In genomic region chr17:58691701-58692238, GRCh38 we compare ENCODE assay signal across 8 cellular contexts. TPM values are rescaled to one million over a fixed set of nuclear protein-coding genes. Genes with fewer than 3 reads are reported as not detected.
DNase-seq lines count a peak whose midpoint lies in the region; ATAC-seq and TF ChIP-seq lines count a peak whose summit lies in the region.

TSS of gene TEX14 (minus strand) at chr17:58692045. CDS start at chr17:58652001, 40,044 bp downstream.

- H3K79me2 ChIP-seq in H9 (ENCODE audit: insufficient read depth, low read length) = no peaks in the 10 kb centered on the region

- H3K4me2 ChIP-seq in H9 (ENCODE audit: insufficient read depth, insufficient read length, low read length) = peak within 1 kb of the TSS; percentile 17

- no peak within 1 kb of the TSS for H3K23ac ChIP-seq in H9 (ENCODE audit: insufficient read length, low read depth, low read length)

- no peak within 1 kb of the TSS for H4K91ac ChIP-seq in H9 (ENCODE audit: insufficient read length, low read depth, low read length)

- H2AFZ ChIP-seq in H9 (ENCODE audit: low read length) = no peak within 1 kb of the TSS

- H3K27me3 ChIP-seq in H9 (ENCODE audit: insufficient read depth, low read length) (no peaks in the 10 kb centered on the region), WERI-Rb-1 (ENCODE audit: insufficient read depth, low read depth, severe bottlenecking) (no peaks in the 10 kb centered on the region), left ventricle myocardium inferior (ENCODE audit: low read depth) (no peaks in the 10 kb centered on the region)

- no peaks in the 10 kb centered on the region for H3K23me2 ChIP-seq in H9 (ENCODE audit: insufficient read length, low read depth, low read length, poor library complexity, severe bottlenecking)

- H3K4ac ChIP-seq in H9 (ENCODE audit: low read depth, low read length) = no peak within 1 kb of the TSS

- H3K4me1 ChIP-seq in H9 (ENCODE audit: insufficient read depth, low read length) (no peaks in the 10 kb centered on the region), left ventricle myocardium inferior (peaks cover 23% of the 10 kb centered on the region)

- ATAC-seq in HG02852 (IDR thresholded peaks at IDR 0.05; ENCODE audit: unreplicated experiment) = no peak
- ATAC-seq in GM18909 (IDR thresholded peaks at IDR 0.05; ENCODE audit: poor library complexity, unreplicated experiment) = no peak

- H2BK20ac ChIP-seq in H9 (ENCODE audit: low read depth, low read length, poor library complexity, severe bottlenecking) = no peak within 1 kb of the TSS

- H2BK12ac ChIP-seq in H9 (ENCODE audit: insufficient read length, low read depth, low read length) = no peak within 1 kb of the TSS

- H3K14ac ChIP-seq in H9 (ENCODE audit: insufficient read depth, low read length) = peak within 1 kb of the TSS; percentile 80; the same call in 1 of the 2 replicates

- no peaks in the 10 kb centered on the region for H3K9me3 Mint-ChIP-seq in H9

- H3K36me3 ChIP-seq in WERI-Rb-1 (peaks cover 24% of the 10 kb centered on the region), left ventricle myocardium inferior (peaks cover 18% of the 10 kb centered on the region)

- H3K4me3 Mint-ChIP-seq in H9 = peak within 1 kb of the TSS; percentile 67 to 73

- peak within 1 kb of the TSS; percentile 32 for H3K9ac ChIP-seq in H9 (ENCODE audit: extremely low read depth, insufficient read length, low read length)

- H4K20me1 ChIP-seq in H9 (ENCODE audit: control insufficient read depth, insufficient read depth, insufficient read length) = no peaks in the 10 kb centered on the region

- DNase-seq in H9 (peak; percentile 34), WERI-Rb-1 (no peak), left ventricle myocardium inferior (peak; percentile 19), AG08396 (ENCODE audit: low spot score) (no peak)
- no peak for DNase-seq in stimulated activated CD8-positive, alpha-beta memory T cell treated with anti-CD3 and anti-CD28 coated beads, Interleukin-4, amount 100 ng/mL, for 48 hours

- H3K18ac ChIP-seq in H9 (ENCODE audit: insufficient read length, low read depth, low read length) = peak within 1 kb of the TSS; percentile 59

- H2BK5ac ChIP-seq in H9 (ENCODE audit: insufficient read length, low read length) = no peak within 1 kb of the TSS

- H2BK120ac ChIP-seq in H9 (ENCODE audit: low read depth, low read length, poor library complexity, severe bottlenecking) = no peak within 1 kb of the TSS

- no peaks in the 10 kb centered on the region for H3K79me1 ChIP-seq in H9 (ENCODE audit: insufficient read depth, low read depth, low read length, poor library complexity, severe bottlenecking)

- H3K9me3 ChIP-seq in H9 (ENCODE audit: control insufficient read depth, low read depth, low read length) (no peaks in the 10 kb centered on the region), WERI-Rb-1 (ENCODE audit: severe bottlenecking) (peaks cover 3% of the 10 kb centered on the region), left ventricle myocardium inferior (replicated peaks) (no peaks in the 10 kb centered on the region)

- no peak within 1 kb of the TSS for H2BK15ac ChIP-seq in H9 (ENCODE audit: low read depth, low read length)

- no peak for TF ChIP-seq CTCF in H9 (conservative IDR thresholded peaks at IDR 0.05)
- TF ChIP-seq CTCF in WERI-Rb-1 (IDR thresholded peaks at IDR 0.05; ENCODE audit: low read depth, low read length) = no peak
- TF ChIP-seq CTCF in left ventricle myocardium inferior (IDR thresholded peaks at IDR 0.05; ENCODE audit: borderline replicate concordance) = no peak

- H3K4me1 Mint-ChIP-seq in H9 = peaks cover 12 to 16% of the 10 kb centered on the region in 2 experiments

- no peak within 1 kb of the TSS for H2AK5ac ChIP-seq in H9 (ENCODE audit: insufficient read length, low read length)

- H3K4me3 ChIP-seq in WERI-Rb-1 (ENCODE audit: low read depth, low read length) = peak within 1 kb of the TSS; percentile 77
- peak within 1 kb of the TSS; percentile 82 for H3K4me3 ChIP-seq in left ventricle myocardium inferior
- H3K4me3 ChIP-seq in skin epidermis = peak within 1 kb of the TSS; percentile 47 to 83 (median 67)

- no peak within 1 kb of the TSS for H3K56ac ChIP-seq in H9 (ENCODE audit: insufficient read length, low read depth, low read length)

- H3K27ac ChIP-seq in H9 (ENCODE audit: insufficient read length, low read depth, low read length) (no peak within 1 kb of the TSS), WERI-Rb-1 (peak within 1 kb of the TSS; percentile 90), left ventricle myocardium inferior (replicated peaks) (peak within 1 kb of the TSS; percentile 86), skin epidermis (peak within 1 kb of the TSS in 20 of 21 experiments; percentile 14 to 89 (median 78))

- 0 out of 2 replicates have a peak, but pooled peaks cover 5% of the 10 kb centered on the region for H3K27me3 Mint-ChIP-seq in H9 (ENCODE audit: low read depth)

- H3K27ac Mint-ChIP-seq in H9 = peak within 1 kb of the TSS; percentile 40 to 88 (median 64); a peak in 5 of 7 replicates

- no peak within 1 kb of the TSS for H4K8ac ChIP-seq in H9 (replicated peaks; ENCODE audit: insufficient read length, low read depth, low read length)

- no peak within 1 kb of the TSS for H3T11ph ChIP-seq in H9 (ENCODE audit: low read length)

- no CpG with 5 or more reads among the region's 19 CpGs for WGBS in H9 (ENCODE audit: extremely low coverage, insufficient read length, low lambda C conversion rate)

- intact Hi-C loops in left ventricle myocardium inferior (cut with micrococcal nuclease) = no loop called here

- H3K36me3 Mint-ChIP-seq in H9 (ENCODE audit: insufficient read depth in 1 of 3, low read depth in 3 of 3) = 0 out of 7 replicates have a peak, but pooled peaks cover 0 to 4% (median 0%) of the 10 kb centered on the region in 3 experiments

- no peak within 1 kb of the TSS for H4K5ac ChIP-seq in H9 (ENCODE audit: insufficient read length, low read depth, low read length)

RNA-seq across cellular contexts. Expression of gene TEX14, which starts in this region (rescaled TPM):
- 0.31 and 0.55 TPM in 2 replicates for total RNA-seq in H9 (2021)
- 0.19 TPM for total RNA-seq in left ventricle myocardium inferior

Comparison
In these comparisons a context has a peak if more than half of its experiments do, and no peak if none do; other contexts are left out.
1. Peak in DNase-seq, H3K9ac ChIP-seq and H3K4me2 ChIP-seq in H9; RNA of the gene not detected or under 1 TPM.
2. Peak in DNase-seq, H3K4me3 ChIP-seq and H3K27ac ChIP-seq in left ventricle myocardium inferior; RNA of the gene not detected or under 1 TPM.